In the genomic region with DNA sequence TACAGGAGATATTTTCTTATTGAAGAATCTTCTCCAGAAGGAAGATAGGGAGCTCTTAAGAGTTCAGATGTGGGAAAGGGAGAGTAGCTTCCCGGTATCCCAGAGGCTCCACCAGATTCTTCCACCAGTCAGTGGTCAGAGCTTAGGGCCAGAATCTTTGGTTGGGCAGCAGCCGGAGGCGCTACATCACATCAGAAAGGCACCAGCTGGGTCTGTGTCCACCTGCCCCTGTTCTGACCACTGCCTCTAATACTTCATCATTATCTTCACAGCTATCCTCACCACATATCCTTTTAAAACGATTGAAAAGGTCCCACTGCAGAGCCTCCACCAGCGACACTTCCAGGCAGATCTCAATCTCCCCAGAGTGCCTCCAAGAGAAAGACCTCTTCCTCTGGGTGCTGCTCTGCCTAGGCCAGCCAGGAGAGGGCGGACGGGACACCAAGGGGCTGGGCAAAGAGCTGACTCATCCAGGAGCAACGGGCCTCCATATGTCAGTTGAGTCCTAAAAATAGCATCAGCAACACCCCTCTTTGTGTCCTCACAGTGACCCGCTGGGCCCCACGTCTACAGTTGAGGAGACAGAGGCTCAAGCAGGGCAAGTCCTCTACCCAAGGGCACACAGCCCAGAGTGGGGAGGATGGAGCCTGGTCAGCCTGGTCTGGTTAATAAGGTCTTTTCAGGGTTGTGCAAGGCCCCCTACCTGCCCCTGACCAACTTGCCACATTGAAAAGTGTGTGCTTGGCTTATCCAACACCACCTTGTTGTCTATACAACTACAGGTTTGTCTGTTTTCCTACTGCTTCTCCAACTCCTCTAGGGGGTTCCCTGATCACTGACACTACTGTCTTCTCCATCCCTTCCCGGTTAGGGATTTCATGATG, we compare ENCODE assay signal across 1 cellular context.
TF ChIP-seq lines count a peak whose summit lies in the region.

No MANE protein-coding gene starts in this region.

TF ChIP-seq in WTC11, 78 proteins besides CTCF, POLR2A, EP300 and RAD21 (continued from another document):
- TF ChIP-seq, protein P1, sequence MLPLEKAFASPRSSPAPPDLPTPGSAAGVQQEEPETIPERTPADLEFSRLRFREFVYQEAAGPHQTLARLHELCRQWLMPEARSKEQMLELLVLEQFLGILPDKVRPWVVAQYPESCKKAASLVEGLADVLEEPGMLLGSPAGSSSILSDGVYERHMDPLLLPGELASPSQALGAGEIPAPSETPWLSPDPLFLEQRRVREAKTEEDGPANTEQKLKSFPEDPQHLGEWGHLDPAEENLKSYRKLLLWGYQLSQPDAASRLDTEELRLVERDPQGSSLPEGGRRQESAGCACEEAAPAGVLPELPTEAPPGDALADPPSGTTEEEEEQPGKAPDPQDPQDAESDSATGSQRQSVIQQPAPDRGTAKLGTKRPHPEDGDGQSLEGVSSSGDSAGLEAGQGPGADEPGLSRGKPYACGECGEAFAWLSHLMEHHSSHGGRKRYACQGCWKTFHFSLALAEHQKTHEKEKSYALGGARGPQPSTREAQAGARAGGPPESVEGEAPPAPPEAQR (CRISPR knock-in tag; IDR thresholded peaks at IDR 0.05), result no peak
- TF ChIP-seq, protein P2, sequence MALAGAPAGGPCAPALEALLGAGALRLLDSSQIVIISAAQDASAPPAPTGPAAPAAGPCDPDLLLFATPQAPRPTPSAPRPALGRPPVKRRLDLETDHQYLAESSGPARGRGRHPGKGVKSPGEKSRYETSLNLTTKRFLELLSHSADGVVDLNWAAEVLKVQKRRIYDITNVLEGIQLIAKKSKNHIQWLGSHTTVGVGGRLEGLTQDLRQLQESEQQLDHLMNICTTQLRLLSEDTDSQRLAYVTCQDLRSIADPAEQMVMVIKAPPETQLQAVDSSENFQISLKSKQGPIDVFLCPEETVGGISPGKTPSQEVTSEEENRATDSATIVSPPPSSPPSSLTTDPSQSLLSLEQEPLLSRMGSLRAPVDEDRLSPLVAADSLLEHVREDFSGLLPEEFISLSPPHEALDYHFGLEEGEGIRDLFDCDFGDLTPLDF (CRISPR knock-in tag; IDR thresholded peaks at IDR 0.05), result no peak
- TF ChIP-seq, protein P3, sequence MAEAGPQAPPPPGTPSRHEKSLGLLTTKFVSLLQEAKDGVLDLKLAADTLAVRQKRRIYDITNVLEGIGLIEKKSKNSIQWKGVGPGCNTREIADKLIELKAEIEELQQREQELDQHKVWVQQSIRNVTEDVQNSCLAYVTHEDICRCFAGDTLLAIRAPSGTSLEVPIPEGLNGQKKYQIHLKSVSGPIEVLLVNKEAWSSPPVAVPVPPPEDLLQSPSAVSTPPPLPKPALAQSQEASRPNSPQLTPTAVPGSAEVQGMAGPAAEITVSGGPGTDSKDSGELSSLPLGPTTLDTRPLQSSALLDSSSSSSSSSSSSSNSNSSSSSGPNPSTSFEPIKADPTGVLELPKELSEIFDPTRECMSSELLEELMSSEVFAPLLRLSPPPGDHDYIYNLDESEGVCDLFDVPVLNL (CRISPR knock-in tag; IDR thresholded peaks at IDR 0.05; ENCODE audit: borderline replicate concordance, low read depth), result no peak
- TF ChIP-seq NFATC4 (CRISPR knock-in tag; IDR thresholded peaks at IDR 0.05), result 0 out of 2 replicates have a peak, but pooled peaks have one; percentile 25
TF ChIP-seq in WTC11: peak in this region for 2.
